Comparison of ENCODE assay signal across 9 cellular contexts in the genomic region with DNA sequence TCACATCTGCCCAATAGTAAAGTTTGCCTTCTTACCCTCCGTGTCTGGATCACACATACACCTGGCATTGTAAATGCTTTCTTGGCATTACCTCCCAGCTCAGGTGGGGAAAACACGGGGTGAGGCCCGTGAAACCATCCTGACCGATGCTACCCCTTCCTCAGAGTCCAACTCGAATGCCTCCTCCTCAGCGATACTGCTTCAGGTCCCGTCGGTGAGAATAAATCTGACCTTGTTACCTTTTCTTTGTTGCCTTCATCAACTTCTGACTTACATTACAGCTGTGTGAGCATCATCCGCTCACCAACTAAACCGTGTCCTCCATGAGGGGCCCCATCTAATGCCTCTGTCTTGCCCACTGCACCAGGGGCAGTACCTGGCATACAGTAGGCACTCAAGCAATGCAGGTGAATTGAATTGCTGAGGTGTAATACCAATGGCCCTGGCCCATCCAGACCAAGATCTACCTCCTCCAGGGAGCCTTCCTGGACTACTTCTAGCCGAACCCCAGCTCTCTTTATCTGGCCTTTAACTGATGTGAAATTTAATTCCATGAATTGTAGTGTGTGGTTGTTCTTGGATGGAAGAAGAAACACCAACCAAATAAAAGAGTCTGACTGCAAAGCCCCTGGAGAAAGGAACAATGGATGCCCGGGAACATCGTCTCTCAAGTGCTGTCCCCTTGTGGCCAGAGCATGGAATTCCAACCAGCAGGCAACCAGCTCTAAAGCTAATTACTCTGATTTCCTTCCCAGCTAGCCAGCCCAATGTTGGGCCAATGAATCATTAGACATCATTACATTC.
A peak's percentile ranks its signal among the peaks of the same experiment; 100 is the strongest.
DNase-seq lines count a peak whose midpoint lies in the region; ATAC-seq and TF ChIP-seq lines count a peak whose summit lies in the region.
"Had no signal": no experiment of that assay in that cellular context is flagged by ENCODE, and none has a peak within 500 bp of the region (broad histone marks: within the 10 kb centered on the region; RNA-seq: fewer than 3 reads in every experiment).

No MANE protein-coding gene starts in this region.

- H3F3A ChIP-seq in OCI-LY1 (ENCODE audit: insufficient read depth, low read length) = no peaks in the 10 kb centered on the region

- no peaks in the 10 kb centered on the region for H3K79me2 ChIP-seq in OCI-LY1 (ENCODE audit: insufficient read depth, low read length)

- no peak overlapping the region for H3K9ac ChIP-seq in OCI-LY1 (ENCODE audit: low read length)
- no peak overlapping the region for H3K9ac ChIP-seq in endodermal cell (ENCODE audit: extremely low read depth, low read length, poor library complexity, severe bottlenecking)

- H2AFZ ChIP-seq in OCI-LY1 (ENCODE audit: low read length) = no peak overlapping the region

- WGBS in endodermal cell (ENCODE audit: insufficient coverage in 1 of 2, insufficient read length in 1 of 2), 2 experiments = 80 to 91% methylated on average over 8 to 13 of the region's 13 CpGs

- no peaks in the 10 kb centered on the region for H3K9me3 ChIP-seq in OCI-LY1 (ENCODE audit: low read length)
- no peaks in the 10 kb centered on the region for H3K9me3 ChIP-seq in endodermal cell (ENCODE audit: control insufficient read depth, low read length)

- no peaks in the 10 kb centered on the region for H3K36me3 Mint-ChIP-seq in endodermal cell (ENCODE audit: low read depth)
- no peaks in the 10 kb centered on the region for H3K36me3 Mint-ChIP-seq in activated T-helper 17 cell treated with anti-CD3 and anti-CD28 coated beads, Interleukin-2, amount 50 U/mL, for 72 hours (ENCODE audit: low read depth)
- H3K36me3 Mint-ChIP-seq in T-helper 2 cell treated with Interferon-gamma antibody and Interleukin-4, amounts not matched to agents 5 μg/mL and 100 μg/mL, for 36 hours (ENCODE audit: low read depth) = no peaks in the 10 kb centered on the region
- H3K36me3 Mint-ChIP-seq: T-cell had no signal

- no peak overlapping the region for H3K4me3 Mint-ChIP-seq in endodermal cell
- no peak overlapping the region for H3K4me3 Mint-ChIP-seq in activated T-helper 17 cell treated with anti-CD3 and anti-CD28 coated beads, Interleukin-2, amount 50 U/mL, for 72 hours
- H3K4me3 Mint-ChIP-seq in T-helper 2 cell treated with Interferon-gamma antibody and Interleukin-4, amounts not matched to agents 5 μg/mL and 100 μg/mL, for 36 hours = no peak overlapping the region
- H3K4me3 Mint-ChIP-seq: T-cell had no signal

- no peak overlapping the region for H3K27ac Mint-ChIP-seq in endodermal cell
- H3K27ac Mint-ChIP-seq in activated T-helper 17 cell treated with anti-CD3 and anti-CD28 coated beads, Interleukin-2, amount 50 U/mL, for 72 hours = no peak overlapping the region
- no peak overlapping the region for H3K27ac Mint-ChIP-seq in T-helper 2 cell treated with Interferon-gamma antibody and Interleukin-4, amounts not matched to agents 5 μg/mL and 100 μg/mL, for 36 hours
- H3K27ac Mint-ChIP-seq: T-cell had no signal

- no peak overlapping the region for H3K4me2 ChIP-seq in OCI-LY1 (ENCODE audit: low read length)

- DNase-seq in D341Med (ENCODE audit: low spot score) (peak; percentile 75), HFF-Myc (ENCODE audit: extremely low read depth, low read depth) (no peak), endodermal cell (peak; percentile 85), myocyte (ENCODE audit: low read depth) (peak; percentile 63), omental fat pad (ENCODE audit: low spot score) (no peak)
- no peak for DNase-seq in T-helper 2 cell treated with Interferon-gamma antibody and Interleukin-4, amounts not matched to agents 5 μg/mL and 100 μg/mL, for 36 hours (ENCODE audit: low spot score)

- no peaks in the 10 kb centered on the region for H3K9me3 Mint-ChIP-seq in endodermal cell
- no peaks in the 10 kb centered on the region for H3K9me3 Mint-ChIP-seq in activated T-helper 17 cell treated with anti-CD3 and anti-CD28 coated beads, Interleukin-2, amount 50 U/mL, for 72 hours
- H3K9me3 Mint-ChIP-seq in T-helper 2 cell treated with Interferon-gamma antibody and Interleukin-4, amounts not matched to agents 5 μg/mL and 100 μg/mL, for 36 hours = no peaks in the 10 kb centered on the region
- H3K9me3 Mint-ChIP-seq: T-cell had no signal

- H3K9me2 ChIP-seq in OCI-LY1 (ENCODE audit: low read depth, low read length) = no peaks in the 10 kb centered on the region

- no peak overlapping the region for H3K4me3 ChIP-seq in HFF-Myc (replicated peaks; ENCODE audit: low read depth, low read length)
- H3K4me3 ChIP-seq in OCI-LY1 (ENCODE audit: low read depth, low read length, poor library complexity, severe bottlenecking) = no peak overlapping the region
- no peak overlapping the region for H3K4me3 ChIP-seq in endodermal cell (ENCODE audit: low read length)

- H3K27me3 Mint-ChIP-seq in endodermal cell (ENCODE audit: insufficient read depth) = peaks cover 4% of the 10 kb centered on the region
- peaks cover 12% of the 10 kb centered on the region for H3K27me3 Mint-ChIP-seq in activated T-helper 17 cell treated with anti-CD3 and anti-CD28 coated beads, Interleukin-2, amount 50 U/mL, for 72 hours
- no peaks in the 10 kb centered on the region for H3K27me3 Mint-ChIP-seq in T-helper 2 cell treated with Interferon-gamma antibody and Interleukin-4, amounts not matched to agents 5 μg/mL and 100 μg/mL, for 36 hours (ENCODE audit: low read depth)

- H3K36me3 ChIP-seq in OCI-LY1 (ENCODE audit: insufficient read depth, low read length) = no peaks in the 10 kb centered on the region
- no peaks in the 10 kb centered on the region for H3K36me3 ChIP-seq in endodermal cell (ENCODE audit: control insufficient read depth, insufficient read depth, low read length)

- no peak for ATAC-seq in omental fat pad (ENCODE audit: low FRiP score)
- ATAC-seq in activated T-helper 17 cell treated with anti-CD3 and anti-CD28 coated beads, Interleukin-2, amount 50 U/mL, for 72 hours (replicated peaks) = no peak
- ATAC-seq: T-cell had no signal

- no peaks in the 10 kb centered on the region for H3K4me1 ChIP-seq in OCI-LY1 (ENCODE audit: insufficient read depth, low read length, severe bottlenecking)
- H3K4me1 ChIP-seq in endodermal cell (ENCODE audit: control insufficient read depth, insufficient read depth, low read length) = no peaks in the 10 kb centered on the region

- H3K27ac ChIP-seq in OCI-LY1 (ENCODE audit: low read depth, low read length, poor library complexity, severe bottlenecking) = no peak overlapping the region
- no peak overlapping the region for H3K27ac ChIP-seq in endodermal cell (ENCODE audit: low read depth, low read length)

- no peaks in the 10 kb centered on the region for H4K20me1 ChIP-seq in OCI-LY1 (ENCODE audit: insufficient read depth, low read length)

- no peaks in the 10 kb centered on the region for H3K4me1 Mint-ChIP-seq in endodermal cell
- no peaks in the 10 kb centered on the region for H3K4me1 Mint-ChIP-seq in activated T-helper 17 cell treated with anti-CD3 and anti-CD28 coated beads, Interleukin-2, amount 50 U/mL, for 72 hours
- no peaks in the 10 kb centered on the region for H3K4me1 Mint-ChIP-seq in T-helper 2 cell treated with Interferon-gamma antibody and Interleukin-4, amounts not matched to agents 5 μg/mL and 100 μg/mL, for 36 hours (ENCODE audit: low read depth)
- H3K4me1 Mint-ChIP-seq: T-cell had no signal

- TF ChIP-seq CTCF in HFF-Myc (IDR thresholded peaks at IDR 0.05; ENCODE audit: low read depth, low read length, missing control alignments) (peak; percentile 95), OCI-LY1 (IDR thresholded peaks at IDR 0.05; ENCODE audit: low read length) (peak; percentile 65), endodermal cell (conservative IDR thresholded peaks at IDR 0.05) (peak; percentile 93), omental fat pad (IDR thresholded peaks at IDR 0.05) (no peak)

- H3K27me3 ChIP-seq in OCI-LY1 (ENCODE audit: insufficient read depth, low read length) (peaks cover 6% of the 10 kb centered on the region; the same call in 1 of the 2 replicates), endodermal cell (ENCODE audit: control insufficient read depth, insufficient read depth, low read length, poor library complexity, severe bottlenecking) (no peaks in the 10 kb centered on the region)

Comparison
In these comparisons a context has a peak if more than half of its experiments do, and no peak if none do; other contexts are left out.
1. DNase-seq: peak in D341Med (single experiment), endodermal cell (single experiment) and myocyte (single experiment); none in HFF-Myc (single experiment), omental fat pad (single experiment) and T-helper 2 cell treated with Interferon-gamma antibody and Interleukin-4, amounts not matched to agents 5 μg/mL and 100 μg/mL, for 36 hours (single experiment).
2. CTCF ChIP-seq: peak in HFF-Myc (single experiment), OCI-LY1 (single experiment) and endodermal cell (single experiment); none in omental fat pad (0 of 3).